ENCODE assay signal across 9 cellular contexts in the genomic region with DNA sequence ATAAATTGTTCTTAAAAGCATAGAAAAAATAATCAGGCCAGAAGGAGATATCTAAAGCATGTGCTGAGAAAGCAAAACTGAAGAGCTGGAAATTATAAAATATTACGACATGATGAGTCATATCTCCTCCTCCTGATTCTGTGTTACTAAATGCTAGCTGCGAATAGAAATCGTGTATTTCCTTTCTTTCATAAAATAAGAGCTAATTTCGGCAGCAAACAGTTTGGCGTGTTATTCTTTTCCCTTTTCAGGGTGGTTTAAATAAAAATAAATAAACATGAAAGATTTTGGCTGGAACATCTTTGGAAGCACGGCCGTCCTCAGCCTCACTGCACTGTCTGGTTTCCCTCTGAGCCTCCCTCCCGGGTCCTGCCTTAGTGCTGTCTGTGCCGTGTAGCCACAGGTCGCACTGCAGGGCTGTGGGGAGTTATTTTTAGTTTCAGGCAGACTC. TPM values are rescaled to one million over a fixed set of nuclear protein-coding genes. Genes with fewer than 3 reads are reported as not detected.
DNase-seq lines count a peak whose midpoint lies in the region; ATAC-seq and TF ChIP-seq lines count a peak whose summit lies in the region.
"Had no signal": no experiment of that assay in that cellular context is flagged by ENCODE, and none has a peak within 500 bp of the region (broad histone marks: within the 10 kb centered on the region; RNA-seq: fewer than 3 reads in every experiment).

No MANE protein-coding gene starts in this region.

- H4K20me1 ChIP-seq in IMR-90 (ENCODE audit: insufficient read depth, low read length): peaks cover 94% of the 10 kb centered on the region

- H3K36me3 ChIP-seq in IMR-90 (ENCODE audit: control insufficient read depth, insufficient read depth, low read length) (peaks cover 54% of the 10 kb centered on the region), adipocyte (ENCODE audit: control insufficient read depth, insufficient read depth, low read length, severe bottlenecking) (peaks cover 8% of the 10 kb centered on the region), thymus (ENCODE audit: control insufficient read depth, insufficient read depth) (peaks cover 2% of the 10 kb centered on the region)

- H2BK15ac ChIP-seq in IMR-90 (ENCODE audit: low read depth, low read length): no peak overlapping the region

- no peak overlapping the region for H2AK5ac ChIP-seq in IMR-90 (ENCODE audit: low read depth, low read length)

- in situ Hi-C loops in IMR-90 (cut with MboI; ENCODE audit: low sequenced_read_pairs): no loop called here

- H3K14ac ChIP-seq in IMR-90 (replicated peaks; ENCODE audit: low read depth, low read length): no peak overlapping the region

- CTCF ChIA-PET in IMR-90 (lab: Yijun Ruan, JAX): interaction anchor here (1.1 to 4.0 kb wide), 6 partner anchors 10 to 201 kb away, joined by 3 to 27 read pairs (median 5); no protein-coding TSS in a partner anchor

- peak overlapping the region; percentile 27; the same call in 1 of the 2 replicates for H3K9ac ChIP-seq in IMR-90 (ENCODE audit: low read depth, low read length)
- H3K9ac ChIP-seq in adipocyte (ENCODE audit: low read length): peak overlapping the region; percentile 83

- H2AK9ac ChIP-seq in IMR-90 (replicated peaks; ENCODE audit: low read depth, low read length, poor library complexity): no peak overlapping the region

- no peak overlapping the region for H4K5ac ChIP-seq in IMR-90 (ENCODE audit: low read depth, low read length)

- H3K9me3 ChIP-seq in IMR-90 (ENCODE audit: control insufficient read depth, insufficient read depth, low read length): no peaks in the 10 kb centered on the region
- no peaks in the 10 kb centered on the region for H3K9me3 ChIP-seq in adipocyte (ENCODE audit: control insufficient read depth, low read length)
- H3K9me3 ChIP-seq in thymus (ENCODE audit: control insufficient read depth): no peaks in the 10 kb centered on the region

- H3K27ac ChIP-seq in IMR-90 (ENCODE audit: insufficient read depth, low read length) (peak overlapping the region; percentile 56), thymus (ENCODE audit: low read depth) (peak overlapping the region; percentile 72)

- H2BK5ac ChIP-seq in IMR-90 (ENCODE audit: low read depth, low read length, poor library complexity, severe bottlenecking): peak overlapping the region; percentile 0

- no CpG with 5 or more reads among the region's 10 CpGs for WGBS in IMR-90 (ENCODE audit: extremely low coverage in 2 of 2, insufficient read length in 1 of 2), 2 experiments
- 29% methylated on average over 10 of the region's 10 CpGs for WGBS in thymus

- DNase-seq in IMR-90: peak; percentile 84
- DNase-seq in adipocyte (ENCODE audit: low read depth): peak; percentile 92
- DNase-seq in hepatic stellate cell (ENCODE audit: low spot score): peak; percentile 80
- DNase-seq in NCI-H128 (lab: John Stamatoyannopoulos, UW; ENCODE audit: unreplicated experiment): no peak
- no peak for DNase-seq in NCI-H146 (lab: John Stamatoyannopoulos, UW)
- DNase-seq in SK-N-DZ (ENCODE audit: low spot score): no peak
- DNase-seq: T-helper 17 cell had no signal

- no peaks in the 10 kb centered on the region for H3K27me3 ChIP-seq in IMR-90 (ENCODE audit: control insufficient read depth, insufficient read depth, low read length)
- H3K27me3 ChIP-seq in adipocyte (replicated peaks; ENCODE audit: control insufficient read depth, insufficient read depth, low read length): no peaks in the 10 kb centered on the region
- no peaks in the 10 kb centered on the region for H3K27me3 ChIP-seq in thymus (ENCODE audit: control insufficient read depth, insufficient read depth)

- H4K8ac ChIP-seq in IMR-90 (ENCODE audit: low read depth in 2 of 2, low read length in 2 of 2): peak overlapping the region in 1 of 2 experiments; percentile 7; a peak in 1 of 4 replicates

- dilution Hi-C loops in IMR-90 (cut with HindIII; ENCODE audit: low sequenced_read_pairs, unreplicated experiment): no loop called here

- H2AFZ ChIP-seq in IMR-90 (replicated peaks; ENCODE audit: low read length, poor library complexity): no peak overlapping the region

- H2BK20ac ChIP-seq in IMR-90 (ENCODE audit: low read depth, low read length): no peak overlapping the region

- intact Hi-C loops in IMR-90 (cut with micrococcal nuclease): loop anchor here (10.0 kb wide), 2 partner anchors 256 to 326 kb away; a partner anchor contains a TSS

- H3K4me1 ChIP-seq in IMR-90 (ENCODE audit: control insufficient read depth, insufficient read depth, low read length) (peaks cover 24% of the 10 kb centered on the region), adipocyte (ENCODE audit: control insufficient read depth, insufficient read depth, low read length) (peaks cover 41% of the 10 kb centered on the region), thymus (ENCODE audit: control insufficient read depth, insufficient read depth, low read length) (no peaks in the 10 kb centered on the region)

- H2BK120ac ChIP-seq in IMR-90 (ENCODE audit: low read depth, low read length): no peak overlapping the region

- ATAC-seq in IMR-90 (ENCODE audit: low read depth) (peak; percentile 82), HG03097 (IDR thresholded peaks at IDR 0.05; ENCODE audit: low FRiP score, unreplicated experiment) (no peak)
- ATAC-seq: T-helper 17 cell had no signal

- H3K4me3 ChIP-seq in IMR-90 (ENCODE audit: insufficient read depth, low read depth, low read length) (peak overlapping the region; percentile 31), adipocyte (ENCODE audit: low read length) (peak overlapping the region; percentile 77), thymus (ENCODE audit: low read length) (no peak overlapping the region)

- H3K4ac ChIP-seq in IMR-90 (ENCODE audit: low read depth, low read length): no peak overlapping the region

- POLR2A ChIA-PET in IMR-90 (lab: Charles Lee; ENCODE audit: unreplicated experiment): no interaction called here

- H3K56ac ChIP-seq in IMR-90 (ENCODE audit: extremely low read depth, insufficient read depth, low read length): no peak overlapping the region

- BruUV-seq in IMR-90 (replicated peaks; lab: Mats Ljungman, UMichigan): no TSS peak

- H3K79me1 ChIP-seq in IMR-90 (ENCODE audit: low read depth in 1 of 2, low read length in 2 of 2): peaks cover 41 to 78% of the 10 kb centered on the region in 2 experiments

- H3K18ac ChIP-seq in IMR-90 (ENCODE audit: low read depth, low read length): no peak overlapping the region

- no peak overlapping the region for H4K91ac ChIP-seq in IMR-90 (ENCODE audit: insufficient read depth, low read depth, low read length)

- no peak for TF ChIP-seq POLR2A in IMR-90 (IDR thresholded peaks at IDR 0.05; ENCODE audit: low read depth, low read length)

- no peak overlapping the region for H3K23ac ChIP-seq in IMR-90 (ENCODE audit: low read depth, low read length)

- no peak for TF ChIP-seq CTCF in IMR-90 (conservative IDR thresholded peaks at IDR 0.05; ENCODE audit: low read depth, low read length)

- H3K4me2 ChIP-seq in IMR-90 (ENCODE audit: low read depth, low read length): peak overlapping the region; percentile 88

- TF ChIP-seq RAD21 in IMR-90 (IDR thresholded peaks at IDR 0.05; ENCODE audit: low read length): no peak

- 0 out of 2 replicates have a peak, but pooled peaks cover 10% of the 10 kb centered on the region for H3K9me1 ChIP-seq in IMR-90 (ENCODE audit: insufficient read depth, low read length)

TF ChIP-seq in IMR-90, 13 proteins besides CTCF, POLR2A, EP300 and RAD21:
- peak; percentile 93 for TF ChIP-seq FOS (IDR thresholded peaks at IDR 0.05; ENCODE audit: low read depth, low read length)
- no peak for TF ChIP-seq NFE2L2 (IDR thresholded peaks at IDR 0.05; ENCODE audit: low read depth, low read length)
- no peak for TF ChIP-seq SMC3 (IDR thresholded peaks at IDR 0.05; ENCODE audit: low read depth, low read length)
- TF ChIP-seq MAFK (IDR thresholded peaks at IDR 0.05; ENCODE audit: low read depth, low read length): peak; percentile 87
- peak; percentile 76 for TF ChIP-seq CEBPB (IDR thresholded peaks at IDR 0.05; ENCODE audit: low read depth, low read length)

RNA-seq across cellular contexts. Expression of a gene that starts 56.0 kb away (rescaled TPM):
- total RNA-seq in IMR-90 (2012; rRNA removed): 39.7 and 39.8 TPM in 2 replicates
- 45.5 and 47.3 TPM in 2 replicates for polyA plus RNA-seq in IMR-90 (2012; rRNA removed)
- polyA plus RNA-seq in IMR-90 (2012; cell fraction: cytosol; rRNA removed): 18.2 and 29.3 TPM in 2 replicates
- 152 and 210 TPM in 2 replicates for polyA plus RNA-seq in IMR-90 (2012; cell fraction: nucleus; rRNA removed; ENCODE audit: low replicate concordance)
- 14.6 TPM for polyA plus RNA-seq in thymus
- polyA plus RNA-seq in SK-N-DZ (2014; cell fraction: cytosol; rRNA removed): 2.5 and 3.1 TPM in 2 replicates
- polyA plus RNA-seq in SK-N-DZ (2014; cell fraction: nucleus; rRNA removed): 7.2 and 12.7 TPM in 2 replicates

Comparison
In these comparisons a context has a peak if more than half of its experiments do, and no peak if none do; other contexts are left out.
1. DNase-seq: peak in IMR-90 (single experiment), adipocyte (single experiment) and hepatic stellate cell (single experiment); none in NCI-H128 (single experiment), NCI-H146 (single experiment) and SK-N-DZ (single experiment).